Comparison of ENCODE assay signal across 8 cellular contexts in the genomic region with DNA sequence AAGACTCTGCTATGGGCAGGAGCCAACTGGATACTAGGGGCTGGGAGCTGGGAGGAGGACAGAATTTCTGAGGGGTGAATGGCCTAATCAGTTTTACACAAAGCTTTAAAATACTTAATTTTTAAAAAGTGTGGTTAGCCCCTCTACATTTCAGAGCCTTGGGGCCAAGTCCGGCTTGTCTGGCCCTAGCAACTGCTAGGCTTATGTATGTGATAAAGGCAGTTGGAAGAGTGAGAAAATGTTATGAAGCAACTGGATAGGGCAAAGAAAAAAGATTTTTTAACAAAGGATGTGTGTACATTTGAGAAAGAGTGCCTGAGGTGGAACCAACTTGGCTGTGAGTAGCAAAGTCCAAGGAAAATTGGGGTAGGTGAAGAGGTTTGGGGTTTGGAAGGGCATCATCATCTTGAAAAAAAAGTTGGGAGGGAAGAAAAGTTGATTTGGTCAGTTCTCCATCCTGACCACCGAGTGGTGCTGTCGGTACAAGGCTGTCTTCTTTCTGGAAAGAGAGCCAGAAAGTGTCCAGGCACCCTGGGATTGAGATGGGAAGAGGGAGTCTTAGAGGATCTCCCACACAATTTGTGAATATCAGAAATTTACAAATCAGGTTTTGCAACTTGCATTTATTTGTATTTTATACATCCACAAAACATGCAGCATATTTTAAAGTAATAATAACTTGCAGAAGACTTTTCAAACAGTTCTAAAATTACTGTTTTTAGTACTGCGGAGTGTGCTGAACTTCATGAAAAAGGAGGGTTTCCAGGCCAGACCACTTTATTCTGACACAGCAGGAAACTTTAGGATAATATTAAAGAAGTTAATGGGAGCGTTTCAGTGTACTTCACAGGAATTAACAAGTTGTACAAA. TPM values are rescaled to one million over a fixed set of nuclear protein-coding genes. Genes with fewer than 3 reads are reported as not detected.
DNase-seq lines count a peak whose midpoint lies in the region; ATAC-seq and TF ChIP-seq lines count a peak whose summit lies in the region.

No MANE protein-coding gene starts in this region.

- whole genome bisulfite sequencing in sigmoid colon, 2 donors = 30 to 36% methylated on average over 5 of the region's 5 CpGs

- no peaks in the 10 kb centered on the region for H3K4me1 ChIP-seq in sigmoid colon

- DNase-seq in DMS 273 (lab: John Stamatoyannopoulos, UW; ENCODE audit: unreplicated experiment) (peak; percentile 74), HT-29 (ENCODE audit: low spot score) (peak; percentile 40), SKM-1 (lab: John Stamatoyannopoulos, UW; ENCODE audit: unreplicated experiment) (peak; percentile 32), globus pallidus (ENCODE audit: low spot score) (peak; percentile 14), sigmoid colon (no peak), KG1 (lab: John Stamatoyannopoulos, UW) (no peak)

- no peak overlapping the region for H3K27ac ChIP-seq in sigmoid colon

- ATAC-seq in GM21360 (IDR thresholded peaks at IDR 0.05; ENCODE audit: unreplicated experiment) (no peak), HG02678 (IDR thresholded peaks at IDR 0.05; ENCODE audit: unreplicated experiment) (no peak)

- no peaks in the 10 kb centered on the region for H3K36me3 ChIP-seq in sigmoid colon

- no peaks in the 10 kb centered on the region for H3K9me3 ChIP-seq in sigmoid colon

- intact Hi-C loops in sigmoid colon (cut with DNase I) = loop anchor here (2.0 to 5.0 kb wide), 2 partner anchors 236 to 383 kb away; a partner anchor contains a TSS

- no peak for TF ChIP-seq POLR2A in sigmoid colon (IDR thresholded peaks at IDR 0.05)

- peak; percentile 22 to 53 (median 52) for TF ChIP-seq CTCF in sigmoid colon (IDR thresholded peaks at IDR 0.05)

- TF ChIP-seq EP300 in sigmoid colon (IDR thresholded peaks at IDR 0.05) = no peak

- no peaks in the 10 kb centered on the region for H3K27me3 ChIP-seq in sigmoid colon

- H3K4me3 ChIP-seq in sigmoid colon = no peak overlapping the region

RNA-seq across cellular contexts. Expression of a gene that starts 10.5 kb away (rescaled TPM):
- not detected in 2 replicates for total RNA-seq in HT-29 (2014; rRNA removed; shearing (Covaris generic))
- under 1 TPM; 0.28 to 0.81 (median 0.60) TPM for total RNA-seq in sigmoid colon
- under 1 TPM in 2 of 3 donors, not detected in 1; 0.12 to 0.60 TPM for polyA plus RNA-seq in sigmoid colon

RNA-seq across cellular contexts. Expression of a gene that starts 15.1 kb away (rescaled TPM):
- 8.9 and 13.4 TPM in 2 replicates for total RNA-seq in HT-29 (2014; rRNA removed; shearing (Covaris generic))
- 10 to 100 TPM; 17.4 to 20.9 (median 19.0) TPM for total RNA-seq in sigmoid colon
- polyA plus RNA-seq in sigmoid colon = 1 to 10 TPM; 3.0 to 5.7 (median 5.4) TPM

Comparison
In these comparisons a context has a peak if more than half of its experiments do, and no peak if none do; other contexts are left out.
1. DNase-seq: peak in DMS 273 (single experiment), HT-29 (single experiment), SKM-1 (single experiment) and globus pallidus (single experiment); none in sigmoid colon (single experiment) and KG1 (single experiment).